In the genomic region with DNA sequence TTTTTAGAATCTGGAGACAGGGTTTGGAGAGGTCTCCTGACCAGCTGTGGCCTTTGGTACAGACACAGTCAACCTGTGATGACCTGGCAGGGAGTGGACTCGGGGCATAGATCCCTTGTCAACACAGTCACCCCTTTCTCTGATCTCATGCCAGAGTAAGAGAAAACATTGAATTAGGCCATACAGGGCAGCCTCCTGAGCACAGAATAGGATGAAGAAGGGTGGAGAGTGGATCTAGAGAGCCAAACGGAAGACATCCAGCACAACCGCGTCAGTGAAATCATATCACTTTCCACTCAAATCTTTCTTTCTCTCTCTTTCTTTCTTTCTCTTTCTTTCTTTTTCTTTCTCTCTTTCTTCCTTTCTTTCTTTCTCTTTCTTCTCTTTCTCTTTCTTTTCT, we compare ENCODE assay signal across 25 cellular contexts.
DNase-seq lines count a peak whose midpoint lies in the region; ATAC-seq, FAIRE-seq and TF ChIP-seq lines count a peak whose summit lies in the region.
"Had no signal": no experiment of that assay in that cellular context is flagged by ENCODE, and none has a peak within 500 bp of the region (broad histone marks: within the 10 kb centered on the region; RNA-seq: fewer than 3 reads in every experiment).

No MANE protein-coding gene starts in this region.

- no peak overlapping the region for H3K4me3 ChIP-seq in IMR-90 (ENCODE audit: insufficient read depth, low read depth, low read length)
- no peak overlapping the region for H3K4me3 ChIP-seq in HepG2 (replicated peaks in 1 of 3; ENCODE audit: insufficient read depth in 1 of 3, low read depth in 2 of 3, low read length in 3 of 3)
- H3K4me3 ChIP-seq: A549; BLaER1 treated with 17β-estradiol and CSF1 and Interleukin-3, amounts not matched to agents 10 nM and 100 nM; GM23338 had no signal

- no peak overlapping the region for H2BK15ac ChIP-seq in IMR-90 (ENCODE audit: low read depth, low read length)

- no peaks in the 10 kb centered on the region for H3K36me3 ChIP-seq in IMR-90 (ENCODE audit: control insufficient read depth, insufficient read depth, low read length)
- H3K36me3 ChIP-seq in HepG2 (replicated peaks in 1 of 2; ENCODE audit: control insufficient read depth in 1 of 2, insufficient read depth in 2 of 2, low read length in 2 of 2) = no peaks in the 10 kb centered on the region
- H3K36me3 ChIP-seq: BE2C; BLaER1 treated with 17β-estradiol and CSF1 and Interleukin-3, amounts not matched to agents 10 nM and 100 nM had no signal

- dilution Hi-C loops in IMR-90 (cut with HindIII; ENCODE audit: low sequenced_read_pairs, unreplicated experiment) = no loop called here

- no peaks in the 10 kb centered on the region for H3K36me3 Mint-ChIP-seq in naive thymus-derived CD8-positive, alpha-beta T cell
- H3K36me3 Mint-ChIP-seq: CD14-positive monocyte had no signal

- FAIRE-seq in HepG2 (lab: Jason Lieb, UNC) = no peak
- FAIRE-seq: A549, D721Med, GM12891, GM19239 had no signal

- ATAC-seq in IMR-90 (ENCODE audit: low read depth) = no peak
- ATAC-seq in HepG2 = peak; percentile 67
- ATAC-seq in GM21717 (IDR thresholded peaks at IDR 0.05; ENCODE audit: unreplicated experiment) = no peak
- no peak for ATAC-seq in naive thymus-derived CD8-positive, alpha-beta T cell
- ATAC-seq: A549, GM23338, HCT116 had no signal

- no peak overlapping the region for H4K8ac ChIP-seq in IMR-90 (ENCODE audit: low read depth in 2 of 2, low read length in 2 of 2)

- H4K20me1 ChIP-seq in IMR-90 (ENCODE audit: insufficient read depth, low read length) = no peaks in the 10 kb centered on the region
- no peaks in the 10 kb centered on the region for H4K20me1 ChIP-seq in HepG2 (ENCODE audit: insufficient read depth, low read length)
- H4K20me1 ChIP-seq: BLaER1 treated with 17β-estradiol and CSF1 and Interleukin-3, amounts not matched to agents 10 nM and 100 nM had no signal

- no CpG with 5 or more reads among the region's 4 CpGs for WGBS in IMR-90 (ENCODE audit: extremely low coverage in 2 of 2, insufficient read length in 1 of 2), 2 experiments
- 4% methylated on average over 3 of the region's 4 CpGs for WGBS in HepG2 (ENCODE audit: low lambda C conversion rate)

- H3K4me1 ChIP-seq in IMR-90 (ENCODE audit: control insufficient read depth, insufficient read depth, low read length) = peaks cover 9% of the 10 kb centered on the region
- peaks cover 32% of the 10 kb centered on the region for H3K4me1 ChIP-seq in HepG2 (ENCODE audit: insufficient read depth, low read length)
- H3K4me1 ChIP-seq: A549, BE2C had no signal

- 0 out of 2 replicates have a peak, but pooled peaks cover 1% of the 10 kb centered on the region for H3K9me1 ChIP-seq in IMR-90 (ENCODE audit: insufficient read depth, low read length)

- DNase-seq in IMR-90 (no peak), HepG2 (ENCODE audit: low spot score) (peak; percentile 52), mesenteric fat pad (ENCODE audit: low spot score) (peak; percentile 39), DMS 273 treated with DMSO at 0.1 percent for 48 hours (lab: John Stamatoyannopoulos, UW) (no peak)
- DNase-seq in naive thymus-derived CD8-positive, alpha-beta T cell = no peak
- DNase-seq: 8988T; ACHN; AML-193; BE2C; CD4-positive, alpha-beta T cell; CD8-positive, alpha-beta memory T cell; DMS53; DMS79 treated with DMSO at 0.1 percent for 48 hours; GF-D8; H9; HFFc6 had no signal

- in situ Hi-C loops in IMR-90 (cut with MboI; ENCODE audit: low sequenced_read_pairs) (no loop called here), HepG2 (cut with HindIII; ENCODE audit: extremely low pct_ligation_motif_present, low pct_unique_long_range_greater_than_20kb) (no loop called here)

- H3K4me3 Mint-ChIP-seq in naive thymus-derived CD8-positive, alpha-beta T cell = no peak overlapping the region
- H3K4me3 Mint-ChIP-seq: CD14-positive monocyte; CD4-positive, alpha-beta T cell; CD8-positive, alpha-beta memory T cell; GM23338; H9; HFFc6 had no signal

- H3K79me2 ChIP-seq in HepG2 (ENCODE audit: insufficient read depth, low read length) = no peaks in the 10 kb centered on the region

- H2AK9ac ChIP-seq in IMR-90 (replicated peaks; ENCODE audit: low read depth, low read length, poor library complexity) = no peak overlapping the region

- no peak overlapping the region for H3K14ac ChIP-seq in IMR-90 (replicated peaks; ENCODE audit: low read depth, low read length)

- no peaks in the 10 kb centered on the region for H3K9me3 ChIP-seq in IMR-90 (ENCODE audit: control insufficient read depth, insufficient read depth, low read length)
- no peaks in the 10 kb centered on the region for H3K9me3 ChIP-seq in HepG2 (ENCODE audit: low read length)
- H3K9me3 ChIP-seq: BE2C had no signal

- H3K9ac ChIP-seq in IMR-90 (ENCODE audit: low read depth, low read length) (no peak overlapping the region), HepG2 (ENCODE audit: insufficient read depth, low read depth, low read length) (no peak overlapping the region)
- H3K9ac ChIP-seq: BLaER1 treated with 17β-estradiol and CSF1 and Interleukin-3, amounts not matched to agents 10 nM and 100 nM had no signal

- TF ChIP-seq POLR2A in IMR-90 (IDR thresholded peaks at IDR 0.05; ENCODE audit: low read depth, low read length) = no peak
- TF ChIP-seq POLR2A in HepG2 (IDR thresholded peaks at IDR 0.05; ENCODE audit: insufficient read depth in 1 of 2, low read depth in 2 of 2, low read length in 2 of 2) = no peak

- H2BK20ac ChIP-seq in IMR-90 (ENCODE audit: low read depth, low read length) = no peak overlapping the region

- BruUV-seq in IMR-90 (replicated peaks; lab: Mats Ljungman, UMichigan) (no TSS peak), HepG2 (replicated peaks; lab: Mats Ljungman, UMichigan) (no TSS peak)

- H3K27me3 Mint-ChIP-seq in naive thymus-derived CD8-positive, alpha-beta T cell = peaks cover 0 to 6% (median 0%) of the 10 kb centered on the region in 5 donors
- H3K27me3 Mint-ChIP-seq: CD4-positive, alpha-beta T cell had no signal

- no peak overlapping the region for H3K23ac ChIP-seq in IMR-90 (ENCODE audit: low read depth, low read length)

- H4K91ac ChIP-seq in IMR-90 (ENCODE audit: insufficient read depth, low read depth, low read length) = no peak overlapping the region

- no peaks in the 10 kb centered on the region for H3K4me1 Mint-ChIP-seq in naive thymus-derived CD8-positive, alpha-beta T cell
- H3K4me1 Mint-ChIP-seq: CD14-positive monocyte; CD8-positive, alpha-beta memory T cell; GM23338; H9 had no signal

- H2BK5ac ChIP-seq in IMR-90 (ENCODE audit: low read depth, low read length, poor library complexity, severe bottlenecking) = no peak overlapping the region

- POLR2A ChIA-PET in IMR-90 (lab: Charles Lee; ENCODE audit: unreplicated experiment) (no interaction called here), HepG2 (lab: Yijun Ruan, JAX) (interaction anchor here (0.8 kb wide), 1 partner anchor 31 kb away, joined by 3 read pairs; no protein-coding TSS in a partner anchor)
- POLR2A ChIA-PET in naive thymus-derived CD8-positive, alpha-beta T cell (lab: Charles Lee) = no interaction called here

- H3K27ac ChIP-seq in IMR-90 (ENCODE audit: insufficient read depth, low read length) (no peak overlapping the region), HepG2 (ENCODE audit: extremely low read length, insufficient read depth, low read length) (no peak overlapping the region)
- H3K27ac ChIP-seq: A549; BLaER1 treated with 17β-estradiol and CSF1 and Interleukin-3, amounts not matched to agents 10 nM and 100 nM had no signal

- CTCF ChIA-PET in IMR-90 (lab: Yijun Ruan, JAX) = no interaction called here
- CTCF ChIA-PET in HepG2 (lab: Yijun Ruan, JAX; ENCODE audit: low intra/inter-chr PET ratio, low total read pairs) = no interaction called here

- H2AFZ ChIP-seq in IMR-90 (replicated peaks; ENCODE audit: low read length, poor library complexity) (no peak overlapping the region), HepG2 (ENCODE audit: low read length) (peak overlapping the region; percentile 20)
- H2AFZ ChIP-seq: GM23338 had no signal

- no peak overlapping the region for H3K27ac Mint-ChIP-seq in naive thymus-derived CD8-positive, alpha-beta T cell
- H3K27ac Mint-ChIP-seq: CD14-positive monocyte; CD4-positive, alpha-beta T cell; CD8-positive, alpha-beta memory T cell; GM23338; H9; HFFc6 had no signal

- peak overlapping the region; percentile 33; the same call in 1 of the 2 replicates for H2AK5ac ChIP-seq in IMR-90 (ENCODE audit: low read depth, low read length)

- H3K4me2 ChIP-seq in IMR-90 (ENCODE audit: low read depth, low read length) (no peak overlapping the region), HepG2 (ENCODE audit: low read depth, low read length) (peak overlapping the region; percentile 23; the same call in 1 of the 2 replicates)
- H3K4me2 ChIP-seq: A549; BLaER1 treated with 17β-estradiol and CSF1 and Interleukin-3, amounts not matched to agents 10 nM and 100 nM; GM23338 had no signal

- no peak for TF ChIP-seq RAD21 in IMR-90 (IDR thresholded peaks at IDR 0.05; ENCODE audit: low read length)
- no peak for TF ChIP-seq RAD21 in HepG2 (CRISPR knock-in tag; IDR thresholded peaks at IDR 0.05)

- no peaks in the 10 kb centered on the region for H3K79me1 ChIP-seq in IMR-90 (ENCODE audit: low read depth in 1 of 2, low read length in 2 of 2)

- H3K9me3 Mint-ChIP-seq in naive thymus-derived CD8-positive, alpha-beta T cell = peaks cover 0 to 12% (median 4%) of the 10 kb centered on the region in 9 donors
- H3K9me3 Mint-ChIP-seq: CD4-positive, alpha-beta T cell; HFFc6 had no signal

- peak in 1 of 2 experiments; percentile 38; a peak in 1 of 4 replicates for TF ChIP-seq EP300 in HepG2 (IDR thresholded peaks at IDR 0.05; ENCODE audit: low read depth in 2 of 2, low read length in 2 of 2)
- no peak for TF ChIP-seq EP300 in HepG2 (CRISPR knock-in tag; IDR thresholded peaks at IDR 0.05; ENCODE audit: borderline replicate concordance)

- no peak overlapping the region for H3K4ac ChIP-seq in IMR-90 (ENCODE audit: low read depth, low read length)

- no peak for TF ChIP-seq CTCF in IMR-90 (conservative IDR thresholded peaks at IDR 0.05; ENCODE audit: low read depth, low read length)
- no peak for TF ChIP-seq CTCF in HepG2 (CRISPR knock-in tag; IDR thresholded peaks at IDR 0.05)

- H3K56ac ChIP-seq in IMR-90 (ENCODE audit: extremely low read depth, insufficient read depth, low read length) = no peak overlapping the region

- no peak overlapping the region for H2BK120ac ChIP-seq in IMR-90 (ENCODE audit: low read depth, low read length)

- intact Hi-C loops in IMR-90 (cut with micrococcal nuclease) = no loop called here
- intact Hi-C loops in HepG2 (cut with micrococcal nuclease; ENCODE audit: unreplicated experiment) = no loop called here

- H3K18ac ChIP-seq in IMR-90 (ENCODE audit: low read depth, low read length) = no peak overlapping the region

- H3K27me3 ChIP-seq in IMR-90 (ENCODE audit: control insufficient read depth, insufficient read depth, low read length) = no peaks in the 10 kb centered on the region
- H3K27me3 ChIP-seq in HepG2 (ENCODE audit: control insufficient read depth in 1 of 2, insufficient read depth in 2 of 2, low read length in 2 of 2) = 0 out of 5 replicates have a peak, but pooled peaks cover 0 to 1% of the 10 kb centered on the region in 2 experiments
- H3K27me3 ChIP-seq: BE2C; BLaER1 treated with 17β-estradiol and CSF1 and Interleukin-3, amounts not matched to agents 10 nM and 100 nM had no signal

- no peak overlapping the region for H4K5ac ChIP-seq in IMR-90 (ENCODE audit: low read depth, low read length)

TF ChIP-seq in IMR-90, 13 proteins besides CTCF, POLR2A, EP300 and RAD21 (continues in another document):
- TF ChIP-seq CEBPB (IDR thresholded peaks at IDR 0.05; ENCODE audit: low read depth, low read length) = no peak

Comparison
In these comparisons a context has a peak if more than half of its experiments do, and no peak if none do; other contexts are left out.
1. DNase-seq: peak in HepG2 (single experiment) and mesenteric fat pad (single experiment); none in IMR-90 (single experiment), naive thymus-derived CD8-positive, alpha-beta T cell (0 of 10) and DMS 273 treated with DMSO at 0.1 percent for 48 hours (single experiment).